ENCODE assay signal across 8 cellular contexts in genomic region chr11:47254381-47254780, GRCh38. TPM values are rescaled to one million over a fixed set of nuclear protein-coding genes. Genes with fewer than 3 reads are reported as not detected.
DNase-seq lines count a peak whose midpoint lies in the region; ATAC-seq and TF ChIP-seq lines count a peak whose summit lies in the region.

No MANE protein-coding gene starts in this region.

- intact Hi-C loops in activated CD8-positive, alpha-beta T cell treated with anti-CD3 and anti-CD28 coated beads for 36 hours (cut with micrococcal nuclease) = no loop called here
- intact Hi-C loops in upper lobe of right lung (cut with DNase I) = no loop called here

- H3K27ac ChIP-seq in osteoblast (ENCODE audit: low read depth, low read length) (peak overlapping the region; percentile 73), upper lobe of right lung (peak overlapping the region; percentile 72)

- no peak overlapping the region for H3K4me3 Mint-ChIP-seq in activated CD8-positive, alpha-beta T cell treated with anti-CD3 and anti-CD28 coated beads for 36 hours
- H3K4me3 Mint-ChIP-seq in activated CD8-positive, alpha-beta T cell treated with anti-CD3 and anti-CD28 coated beads, Interleukin-2, amount 10 ng/mL, durations not matched to agents 7 days and 5 days = no peak overlapping the region

- H3K36me3 ChIP-seq in osteoblast (ENCODE audit: insufficient read depth, low read length) (no peaks in the 10 kb centered on the region), upper lobe of right lung (no peaks in the 10 kb centered on the region)

- ATAC-seq in activated CD8-positive, alpha-beta T cell treated with anti-CD3 and anti-CD28 coated beads for 36 hours = no peak
- ATAC-seq in activated CD8-positive, alpha-beta T cell treated with anti-CD3 and anti-CD28 coated beads, Interleukin-2, amount 10 ng/mL, durations not matched to agents 7 days and 5 days = no peak
- ATAC-seq in upper lobe of right lung (peak; percentile 3), HG02610 (IDR thresholded peaks at IDR 0.05; ENCODE audit: unreplicated experiment) (no peak)

- no peak for DNase-seq in activated CD8-positive, alpha-beta T cell treated with anti-CD3 and anti-CD28 coated beads for 36 hours
- no peak for DNase-seq in activated CD8-positive, alpha-beta T cell treated with anti-CD3 and anti-CD28 coated beads, Interleukin-2, amount 10 ng/mL, durations not matched to agents 7 days and 5 days
- DNase-seq in fibroblast of the aortic adventitia (ENCODE audit: low read depth) = peak; percentile 33
- DNase-seq in osteoblast (ENCODE audit: insufficient read length, low spot score, missing footprints) = no peak
- no peak for DNase-seq in upper lobe of right lung
- DNase-seq in NCI-H2029 (lab: John Stamatoyannopoulos, UW) = no peak
- DNase-seq in HuH-7 (ENCODE audit: low spot score) = no peak

- H3K4me3 ChIP-seq in fibroblast of the aortic adventitia (ENCODE audit: low read depth, low read length) = no peak overlapping the region
- H3K4me3 ChIP-seq in osteoblast (ENCODE audit: insufficient read depth, low read length) = peak overlapping the region; percentile 33
- no peak overlapping the region for H3K4me3 ChIP-seq in upper lobe of right lung

- CTCF ChIA-PET in activated CD8-positive, alpha-beta T cell treated with anti-CD3 and anti-CD28 coated beads for 36 hours (lab: Charles Lee) = interaction anchor here (1.5 kb wide), 1 partner anchor 77 kb away, joined by 3 read pairs; no protein-coding TSS in a partner anchor
- CTCF ChIA-PET in activated CD8-positive, alpha-beta T cell treated with anti-CD3 and anti-CD28 coated beads, Interleukin-2, amount 10 ng/mL, durations not matched to agents 7 days and 5 days (lab: Charles Lee) = no interaction called here

- no peaks in the 10 kb centered on the region for H3K9me3 ChIP-seq in osteoblast (ENCODE audit: low read depth, low read length)
- no peaks in the 10 kb centered on the region for H3K9me3 ChIP-seq in upper lobe of right lung

- no peaks in the 10 kb centered on the region for H3K9me3 Mint-ChIP-seq in activated CD8-positive, alpha-beta T cell treated with anti-CD3 and anti-CD28 coated beads for 36 hours
- no peaks in the 10 kb centered on the region for H3K9me3 Mint-ChIP-seq in activated CD8-positive, alpha-beta T cell treated with anti-CD3 and anti-CD28 coated beads, Interleukin-2, amount 10 ng/mL, durations not matched to agents 7 days and 5 days (ENCODE audit: insufficient read depth)

- TF ChIP-seq CTCF in activated CD8-positive, alpha-beta T cell treated with anti-CD3 and anti-CD28 coated beads for 36 hours (IDR thresholded peaks at IDR 0.05) = no peak
- TF ChIP-seq CTCF in fibroblast of the aortic adventitia (IDR thresholded peaks at IDR 0.05; ENCODE audit: insufficient read depth, low read length) (no peak), osteoblast (IDR thresholded peaks at IDR 0.05; ENCODE audit: extremely low read depth, low read depth, low read length) (no peak), upper lobe of right lung (IDR thresholded peaks at IDR 0.05) (no peak)

- no peaks in the 10 kb centered on the region for H4K20me1 ChIP-seq in osteoblast (ENCODE audit: insufficient read depth, low read length)

- H2AFZ ChIP-seq in osteoblast (ENCODE audit: low read length) = peak overlapping the region; percentile 66

- H3K27me3 ChIP-seq in osteoblast (ENCODE audit: insufficient read depth, low read length) (no peaks in the 10 kb centered on the region), upper lobe of right lung (no peaks in the 10 kb centered on the region)

- peak overlapping the region; percentile 50 for H3K27ac Mint-ChIP-seq in activated CD8-positive, alpha-beta T cell treated with anti-CD3 and anti-CD28 coated beads for 36 hours
- H3K27ac Mint-ChIP-seq in activated CD8-positive, alpha-beta T cell treated with anti-CD3 and anti-CD28 coated beads, Interleukin-2, amount 10 ng/mL, durations not matched to agents 7 days and 5 days = no peak overlapping the region

- peak overlapping the region; percentile 55 for H3K4me2 ChIP-seq in osteoblast (ENCODE audit: insufficient read depth, low read length)

- H3K4me1 ChIP-seq in osteoblast (ENCODE audit: insufficient read depth, low read length) (peaks cover 40% of the 10 kb centered on the region), upper lobe of right lung (peaks cover 45% of the 10 kb centered on the region)

- no peaks in the 10 kb centered on the region for H3K36me3 Mint-ChIP-seq in activated CD8-positive, alpha-beta T cell treated with anti-CD3 and anti-CD28 coated beads for 36 hours (ENCODE audit: low read depth)
- peaks cover under 1% of the 10 kb centered on the region for H3K36me3 Mint-ChIP-seq in activated CD8-positive, alpha-beta T cell treated with anti-CD3 and anti-CD28 coated beads, Interleukin-2, amount 10 ng/mL, durations not matched to agents 7 days and 5 days (ENCODE audit: low read depth)

- H3K79me2 ChIP-seq in osteoblast (ENCODE audit: insufficient read depth, low read length) = peaks cover 14% of the 10 kb centered on the region

- POLR2A ChIA-PET in activated CD8-positive, alpha-beta T cell treated with anti-CD3 and anti-CD28 coated beads for 36 hours (lab: Charles Lee) = interaction anchor here (0.6 to 1.2 kb wide), 2 partner anchors 12 to 40 kb away, joined by 3 to 4 read pairs; partner anchors contain the start of gene DDB2
- POLR2A ChIA-PET in activated CD8-positive, alpha-beta T cell treated with anti-CD3 and anti-CD28 coated beads, Interleukin-2, amount 10 ng/mL, durations not matched to agents 7 days and 5 days (lab: Charles Lee) = interaction anchor here (0.7 kb wide), 2 partner anchors 9 to 13 kb away, joined by 3 read pairs; no protein-coding TSS in a partner anchor

- H3K27me3 Mint-ChIP-seq in activated CD8-positive, alpha-beta T cell treated with anti-CD3 and anti-CD28 coated beads for 36 hours = no peaks in the 10 kb centered on the region
- H3K27me3 Mint-ChIP-seq in activated CD8-positive, alpha-beta T cell treated with anti-CD3 and anti-CD28 coated beads, Interleukin-2, amount 10 ng/mL, durations not matched to agents 7 days and 5 days (ENCODE audit: low read depth) = no peaks in the 10 kb centered on the region

- H3K4me1 Mint-ChIP-seq in activated CD8-positive, alpha-beta T cell treated with anti-CD3 and anti-CD28 coated beads for 36 hours (ENCODE audit: low read depth) = peaks cover 22% of the 10 kb centered on the region
- H3K4me1 Mint-ChIP-seq in activated CD8-positive, alpha-beta T cell treated with anti-CD3 and anti-CD28 coated beads, Interleukin-2, amount 10 ng/mL, durations not matched to agents 7 days and 5 days (ENCODE audit: low read depth) = peaks cover 35% of the 10 kb centered on the region

RNA-seq across cellular contexts. Expression of gene NR1H3, which starts 3.4 kb away (rescaled TPM):
- total RNA-seq in activated CD8-positive, alpha-beta T cell treated with anti-CD3 and anti-CD28 coated beads for 36 hours = 10 to 100 TPM; 12.7 to 15.3 TPM
- total RNA-seq in activated CD8-positive, alpha-beta T cell treated with anti-CD3 and anti-CD28 coated beads, Interleukin-2, amount 10 ng/mL, durations not matched to agents 7 days and 5 days = 10 to 100 TPM; 11.7 to 12.6 TPM
- total RNA-seq in fibroblast of the aortic adventitia (ENCODE audit: low replicate concordance) (8.8 and 22.0 TPM in 2 replicates), osteoblast (18.5 and 18.6 TPM in 2 replicates), upper lobe of right lung (44.1 TPM)

RNA-seq across cellular contexts. Expression of gene ACP2, which starts 5.8 kb away (rescaled TPM):
- 10 to 100 TPM in 1 of 2 experiments, 1 to 10 TPM in 1; 9.4 to 13.4 TPM for total RNA-seq in activated CD8-positive, alpha-beta T cell treated with anti-CD3 and anti-CD28 coated beads for 36 hours
- 10 to 100 TPM; 26.7 to 27.5 TPM for total RNA-seq in activated CD8-positive, alpha-beta T cell treated with anti-CD3 and anti-CD28 coated beads, Interleukin-2, amount 10 ng/mL, durations not matched to agents 7 days and 5 days
- total RNA-seq in fibroblast of the aortic adventitia (ENCODE audit: low replicate concordance) (8.4 and 24.9 TPM in 2 replicates), osteoblast (32.1 and 32.2 TPM in 2 replicates), upper lobe of right lung (31.6 TPM)

RNA-seq across cellular contexts. Expression of gene MADD, which starts 15.6 kb away (rescaled TPM):
- 10 to 100 TPM; 55.7 to 61.2 TPM for total RNA-seq in activated CD8-positive, alpha-beta T cell treated with anti-CD3 and anti-CD28 coated beads for 36 hours
- 10 to 100 TPM; 96.3 to 98.4 TPM for total RNA-seq in activated CD8-positive, alpha-beta T cell treated with anti-CD3 and anti-CD28 coated beads, Interleukin-2, amount 10 ng/mL, durations not matched to agents 7 days and 5 days
- total RNA-seq in fibroblast of the aortic adventitia (ENCODE audit: low replicate concordance) (23.7 and 31.5 TPM in 2 replicates), osteoblast (21.7 and 23.3 TPM in 2 replicates), upper lobe of right lung (50.1 TPM)

RNA-seq across cellular contexts. Expression of gene DDB2, which starts 39.6 kb away (rescaled TPM):
- total RNA-seq in activated CD8-positive, alpha-beta T cell treated with anti-CD3 and anti-CD28 coated beads for 36 hours = 100 to 1,000 TPM; 189 to 200 TPM
- total RNA-seq in activated CD8-positive, alpha-beta T cell treated with anti-CD3 and anti-CD28 coated beads, Interleukin-2, amount 10 ng/mL, durations not matched to agents 7 days and 5 days = 100 to 1,000 TPM; 164 to 171 TPM
- total RNA-seq in fibroblast of the aortic adventitia (ENCODE audit: low replicate concordance) (47.2 and 99.4 TPM in 2 replicates), osteoblast (52.5 and 66.6 TPM in 2 replicates), upper lobe of right lung (49.6 TPM)
